Comparison of ENCODE assay signal across 29 cellular contexts in the genomic region with DNA sequence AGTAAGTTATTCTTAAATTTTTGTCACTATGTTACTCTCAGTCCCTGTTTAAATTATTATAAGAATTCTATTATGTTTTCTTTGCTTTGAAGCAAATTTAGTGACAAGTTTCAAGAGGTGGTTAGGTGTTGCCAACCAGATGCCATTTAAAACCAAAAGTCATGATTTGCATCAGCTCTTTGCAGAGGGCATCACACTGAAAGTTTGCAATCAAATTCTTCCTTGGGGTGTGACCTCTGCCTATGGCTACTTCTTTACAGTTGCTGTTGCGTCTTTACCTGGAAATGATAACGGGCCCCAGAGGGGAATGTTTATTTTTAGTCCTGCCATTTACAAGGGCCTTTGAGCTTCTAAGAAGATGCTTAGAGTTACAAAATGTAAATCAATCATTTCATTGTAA.
"Had no signal": no experiment of that assay in that cellular context is flagged by ENCODE, and none has a peak within 500 bp of the region (broad histone marks: within the 10 kb centered on the region; RNA-seq: fewer than 3 reads in every experiment).

No MANE protein-coding gene starts in this region.

- H3K27ac Mint-ChIP-seq: activated CD4-positive, alpha-beta T cell treated with anti-CD3 and anti-CD28 coated beads, Interleukin-2, amount 10 ng/mL, durations not matched to agents 24 days and 14 days; activated naive CD4-positive, alpha-beta T cell treated with anti-CD3 and anti-CD28 coated beads, Interleukin-2, amount 10 ng/mL, durations not matched to agents 7 days and 5 days; activated T-helper 1 cell treated with anti-CD3 and anti-CD28 coated beads, Interleukin-12 subunit alpha, Interleukin-12 subunit beta, Interleukin-2, Interleukin-4 antibody, amounts not matched to agents 30 ng/mL and 10 ng/mL and 1 ng/mL, durations not matched to agents 14 hours and 24 hours and 36 hours; mesothelial cell of epicardium; T-helper 1 cell treated with Interleukin-12 subunit alpha and Interleukin-12 subunit beta and Interleukin-4 antibody, amounts not matched to agents 30 μg/mL and 1 μg/mL, for 36 hours; type B pancreatic cell had no signal

- H3K4me3 ChIP-seq: gastroesophageal sphincter, hepatocyte, right atrium auricular region, uterus had no signal

- H3K4me1 ChIP-seq: parathyroid adenoma, right atrium auricular region, uterus had no signal

- H3K9me3 Mint-ChIP-seq: activated CD4-positive, alpha-beta memory T cell treated with anti-CD3 and anti-CD28 coated beads for 36 hours; activated CD4-positive, alpha-beta T cell treated with anti-CD3 and anti-CD28 coated beads, Interleukin-2, amount 10 ng/mL, durations not matched to agents 24 days and 14 days; activated naive CD4-positive, alpha-beta T cell treated with anti-CD3 and anti-CD28 coated beads, Interleukin-2, amount 10 ng/mL, durations not matched to agents 7 days and 5 days; activated T-helper 1 cell treated with anti-CD3 and anti-CD28 coated beads, Interleukin-12 subunit alpha, Interleukin-12 subunit beta, Interleukin-2, Interleukin-4 antibody, amounts not matched to agents 30 ng/mL and 10 ng/mL and 1 ng/mL, durations not matched to agents 14 hours and 24 hours and 36 hours; mesothelial cell of epicardium; naive B cell; neural crest cell; T-helper 1 cell treated with Interleukin-12 subunit alpha and Interleukin-12 subunit beta and Interleukin-4 antibody, amounts not matched to agents 30 μg/mL and 1 μg/mL, for 36 hours; type B pancreatic cell had no signal

- H3K4me2 ChIP-seq: hepatocyte had no signal

- H3K4me3 Mint-ChIP-seq: activated CD4-positive, alpha-beta memory T cell treated with anti-CD3 and anti-CD28 coated beads for 36 hours; activated CD4-positive, alpha-beta T cell treated with anti-CD3 and anti-CD28 coated beads, Interleukin-2, amount 10 ng/mL, durations not matched to agents 24 days and 14 days; activated naive CD4-positive, alpha-beta T cell treated with anti-CD3 and anti-CD28 coated beads, Interleukin-2, amount 10 ng/mL, durations not matched to agents 7 days and 5 days; activated T-helper 1 cell treated with anti-CD3 and anti-CD28 coated beads, Interleukin-12 subunit alpha, Interleukin-12 subunit beta, Interleukin-2, Interleukin-4 antibody, amounts not matched to agents 30 ng/mL and 10 ng/mL and 1 ng/mL, durations not matched to agents 14 hours and 24 hours and 36 hours; mesothelial cell of epicardium; naive B cell; neural crest cell; T-helper 1 cell treated with Interleukin-12 subunit alpha and Interleukin-12 subunit beta and Interleukin-4 antibody, amounts not matched to agents 30 μg/mL and 1 μg/mL, for 36 hours; type B pancreatic cell had no signal

- H3K9me3 ChIP-seq: gastroesophageal sphincter, right atrium auricular region, uterus had no signal

- H3K27ac ChIP-seq: gastroesophageal sphincter, hepatocyte, parathyroid adenoma, right atrium auricular region, uterus, VCaP had no signal

- H2AFZ ChIP-seq: hepatocyte, parathyroid adenoma had no signal

- H3K36me3 Mint-ChIP-seq: mesothelial cell of epicardium, type B pancreatic cell had no signal

- H3K9ac ChIP-seq: parathyroid adenoma had no signal

- H3K27me3 Mint-ChIP-seq: activated CD4-positive, alpha-beta memory T cell treated with anti-CD3 and anti-CD28 coated beads for 36 hours; activated CD4-positive, alpha-beta T cell treated with anti-CD3 and anti-CD28 coated beads, Interleukin-2, amount 10 ng/mL, durations not matched to agents 24 days and 14 days; activated naive CD4-positive, alpha-beta T cell treated with anti-CD3 and anti-CD28 coated beads, Interleukin-2, amount 10 ng/mL, durations not matched to agents 7 days and 5 days; naive B cell had no signal

- H3K4me1 Mint-ChIP-seq: naive B cell had no signal

- H3K79me2 ChIP-seq: hepatocyte, parathyroid adenoma had no signal

- ATAC-seq: gastroesophageal sphincter, left cardiac atrium, left ventricle myocardium superior had no signal

- H3K36me3 ChIP-seq: gastroesophageal sphincter, right atrium auricular region, uterus had no signal

- DNase-seq: activated CD4-positive, alpha-beta memory T cell treated with anti-CD3 and anti-CD28 coated beads for 36 hours; activated CD4-positive, alpha-beta T cell treated with anti-CD3 and anti-CD28 coated beads, Interleukin-2, amount 10 ng/mL, durations not matched to agents 24 days and 14 days; activated gamma-delta T cell; activated naive CD4-positive, alpha-beta T cell treated with anti-CD3 and anti-CD28 coated beads, Interleukin-2, amount 10 ng/mL, durations not matched to agents 7 days and 5 days; amygdala; caudate nucleus; cortex of kidney; left cardiac atrium; left ventricle myocardium superior; mammary epithelial cell; naive B cell; occipital lobe; stimulated activated CD4-positive, alpha-beta T cell treated with anti-CD3 and anti-CD28 coated beads, Interleukin-15, amount 100 ng/mL, for 24 hours; stimulated activated CD4-positive, alpha-beta T cell treated with anti-CD3 and anti-CD28 coated beads, Interleukin-2, amount 100 ng/mL, for 24 hours; stimulated activated naive CD4-positive, alpha-beta T cell treated with Interleukin-2 at 50 U/mL for 16 hours; substantia nigra; SW 1271; T-helper 9 cell; uterus had no signal

- H3K27me3 ChIP-seq: gastroesophageal sphincter, hepatocyte, right atrium auricular region, uterus had no signal
